In the genomic region with DNA sequence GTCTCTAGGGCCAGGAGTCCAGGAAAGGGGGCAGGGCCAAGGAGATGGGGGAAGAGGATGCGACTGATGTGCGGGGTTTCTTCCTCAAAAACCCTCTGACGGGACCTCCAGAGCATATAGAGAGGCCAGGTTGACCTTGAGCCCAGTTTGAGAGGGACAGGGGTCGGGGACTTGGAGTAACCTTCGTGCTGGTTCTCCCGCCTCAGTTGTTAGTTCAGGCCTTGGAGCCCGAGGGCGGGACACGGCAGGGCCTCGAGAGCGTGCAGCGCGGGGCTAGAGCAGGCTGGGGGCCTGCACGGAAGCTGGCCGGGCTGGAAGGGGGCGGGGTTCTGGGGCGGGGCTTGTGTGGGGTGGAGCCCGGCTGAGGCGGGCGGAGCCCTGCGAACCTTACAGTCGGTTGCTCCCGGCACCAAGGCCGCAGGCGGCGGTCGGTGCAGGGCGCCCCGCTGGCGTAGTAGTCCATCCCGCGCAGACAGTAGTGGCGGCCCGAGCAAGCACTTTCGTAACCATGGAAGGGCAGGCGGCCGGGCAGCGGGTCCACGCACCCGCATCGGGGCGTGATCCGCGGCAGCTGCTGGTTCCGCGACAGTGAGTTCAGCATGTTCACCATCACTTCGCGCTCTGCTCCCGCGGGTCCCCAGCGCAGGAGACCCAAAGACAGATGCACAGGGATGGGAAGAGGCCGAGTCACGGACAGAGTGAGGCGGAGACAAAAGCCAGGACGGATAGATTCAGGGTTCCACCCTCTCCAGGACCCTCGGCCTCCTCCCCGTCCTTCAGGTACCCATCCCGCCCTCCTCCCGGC, we compare ENCODE assay signal across 1 cellular context.
TF ChIP-seq lines count a peak whose summit lies in the region.

No MANE protein-coding gene starts in this region.

TF ChIP-seq in HepG2, 621 proteins besides CTCF, POLR2A, EP300 and RAD21 (continued from another document and continues in another):
- TF ChIP-seq, protein P1, sequence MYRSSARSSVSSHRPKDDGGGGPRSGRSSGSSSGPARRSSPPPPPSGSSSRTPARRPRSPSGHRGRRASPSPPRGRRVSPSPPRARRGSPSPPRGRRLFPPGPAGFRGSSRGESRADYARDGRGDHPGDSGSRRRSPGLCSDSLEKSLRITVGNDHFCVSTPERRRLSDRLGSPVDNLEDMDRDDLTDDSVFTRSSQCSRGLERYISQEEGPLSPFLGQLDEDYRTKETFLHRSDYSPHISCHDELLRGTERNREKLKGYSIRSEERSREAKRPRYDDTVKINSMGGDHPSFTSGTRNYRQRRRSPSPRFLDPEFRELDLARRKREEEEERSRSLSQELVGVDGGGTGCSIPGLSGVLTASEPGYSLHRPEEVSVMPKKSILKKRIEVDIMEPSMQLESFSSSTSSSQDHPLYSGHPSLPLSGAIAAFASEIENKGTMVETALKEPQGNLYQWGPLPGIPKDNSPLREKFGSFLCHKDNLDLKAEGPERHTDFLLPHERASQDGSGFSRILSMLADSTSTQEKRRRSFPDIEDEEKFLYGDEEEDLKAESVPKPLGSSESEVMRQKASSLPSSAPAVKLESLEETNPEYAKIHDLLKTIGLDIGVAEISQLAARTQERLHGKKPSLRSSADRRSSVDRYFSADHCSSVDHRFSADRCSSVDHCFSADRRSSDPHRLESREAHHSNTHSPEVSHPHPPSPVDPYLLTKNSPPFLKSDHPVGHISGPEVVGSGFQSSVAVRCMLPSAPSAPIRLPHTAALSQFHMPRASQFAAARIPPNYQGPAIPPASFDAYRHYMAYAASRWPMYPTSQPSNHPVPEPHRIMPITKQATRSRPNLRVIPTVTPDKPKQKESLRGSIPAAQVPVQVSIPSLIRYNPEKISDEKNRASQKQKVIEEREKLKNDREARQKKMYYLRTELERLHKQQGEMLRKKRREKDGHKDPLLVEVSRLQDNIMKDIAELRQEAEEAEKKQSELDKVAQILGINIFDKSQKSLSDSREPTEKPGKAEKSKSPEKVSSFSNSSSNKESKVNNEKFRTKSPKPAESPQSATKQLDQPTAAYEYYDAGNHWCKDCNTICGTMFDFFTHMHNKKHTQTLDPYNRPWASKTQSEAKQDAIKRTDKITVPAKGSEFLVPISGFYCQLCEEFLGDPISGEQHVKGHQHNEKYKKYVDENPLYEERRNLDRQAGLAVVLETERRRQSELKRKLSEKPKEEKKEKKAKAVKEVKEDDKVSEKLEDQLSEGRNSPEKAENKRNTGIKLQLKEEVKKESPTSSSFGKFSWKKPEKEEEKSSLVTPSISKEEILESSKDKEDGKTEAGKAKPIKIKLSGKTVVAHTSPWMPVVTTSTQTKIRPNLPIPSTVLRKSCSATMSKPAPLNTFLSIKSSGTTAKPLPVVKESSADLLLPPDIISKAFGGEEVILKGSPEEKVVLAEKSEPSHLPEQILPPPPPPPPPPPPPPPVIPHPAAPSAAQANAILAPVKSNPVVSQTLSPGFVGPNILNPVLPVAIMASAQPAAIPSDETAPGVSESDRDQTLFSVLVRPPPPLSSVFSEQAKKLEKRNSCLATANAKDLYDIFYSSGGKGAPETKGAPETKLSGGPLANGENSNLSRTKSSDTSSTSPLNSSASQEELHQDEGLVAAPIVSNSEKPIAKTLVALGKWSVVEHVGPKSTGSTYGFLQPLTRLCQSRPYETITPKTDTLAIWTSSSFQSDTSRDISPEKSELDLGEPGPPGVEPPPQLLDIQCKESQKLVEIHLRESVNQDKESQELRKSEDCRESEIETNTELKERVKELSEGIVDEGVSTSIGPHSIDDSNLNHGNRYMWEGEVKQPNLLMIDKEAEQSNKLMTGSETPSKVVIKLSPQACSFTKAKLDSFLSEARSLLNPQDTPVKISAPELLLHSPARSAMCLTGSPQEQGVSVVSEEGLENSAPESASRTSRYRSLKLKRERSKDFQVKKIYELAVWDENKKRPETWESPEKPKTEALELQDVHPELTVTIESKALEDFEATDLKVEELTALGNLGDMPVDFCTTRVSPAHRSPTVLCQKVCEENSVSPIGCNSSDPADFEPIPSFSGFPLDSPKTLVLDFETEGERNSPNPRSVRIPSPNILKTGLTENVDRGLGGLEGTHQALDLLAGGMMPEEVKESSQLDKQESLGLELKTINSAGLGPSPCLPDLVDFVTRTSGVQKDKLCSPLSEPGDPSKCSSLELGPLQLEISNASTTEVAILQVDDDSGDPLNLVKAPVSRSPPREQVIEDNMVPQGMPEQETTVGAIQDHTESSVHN (CRISPR knock-in tag; IDR thresholded peaks at IDR 0.05), result no peak
- TF ChIP-seq ZKSCAN5 (CRISPR knock-in tag; IDR thresholded peaks at IDR 0.05) (no peak), BCL6 (CRISPR knock-in tag; IDR thresholded peaks at IDR 0.05) (peak; percentile 54; the same call in 1 of the 2 replicates), HNRNPL (IDR thresholded peaks at IDR 0.05; ENCODE audit: low read depth, low read length) (no peak), ZNF121 (CRISPR knock-in tag; IDR thresholded peaks at IDR 0.05) (peak; percentile 40; the same call in 1 of the 2 replicates), STAG1 (CRISPR knock-in tag; IDR thresholded peaks at IDR 0.05) (peak; percentile 21; the same call in 1 of the 2 replicates), ARHGAP35 (CRISPR knock-in tag; IDR thresholded peaks at IDR 0.05; ENCODE audit: borderline replicate concordance) (no peak), ZNF816 (CRISPR knock-in tag; IDR thresholded peaks at IDR 0.05; ENCODE audit: borderline replicate concordance) (no peak), CBX1 (IDR thresholded peaks at IDR 0.05; ENCODE audit: low read depth) (no peak), ZNF441 (CRISPR knock-in tag; IDR thresholded peaks at IDR 0.05; ENCODE audit: borderline replicate concordance) (peak; percentile 77; the same call in 1 of the 2 replicates), SP2 (CRISPR knock-in tag; IDR thresholded peaks at IDR 0.05) (peak; percentile 57), ZNF136 (CRISPR knock-in tag; IDR thresholded peaks at IDR 0.05; ENCODE audit: low read depth) (no peak), ZNF773 (CRISPR knock-in tag; IDR thresholded peaks at IDR 0.05; ENCODE audit: borderline replicate concordance) (0 out of 2 replicates have a peak, but pooled peaks have one; percentile 50), NFE2L1 (CRISPR knock-in tag; IDR thresholded peaks at IDR 0.05; ENCODE audit: borderline replicate concordance) (no peak), ZNF616 (CRISPR knock-in tag; IDR thresholded peaks at IDR 0.05; ENCODE audit: low read depth) (peak; percentile 92), AGO2 (optimal IDR thresholded peaks at IDR 0.05; ENCODE audit: low read depth, low read length) (no peak), ZNF7 (CRISPR knock-in tag; IDR thresholded peaks at IDR 0.05) (no peak), ZNF543 (CRISPR knock-in tag; IDR thresholded peaks at IDR 0.05) (no peak), RBAK (CRISPR knock-in tag; IDR thresholded peaks at IDR 0.05) (no peak)
- TF ChIP-seq, protein P2, sequence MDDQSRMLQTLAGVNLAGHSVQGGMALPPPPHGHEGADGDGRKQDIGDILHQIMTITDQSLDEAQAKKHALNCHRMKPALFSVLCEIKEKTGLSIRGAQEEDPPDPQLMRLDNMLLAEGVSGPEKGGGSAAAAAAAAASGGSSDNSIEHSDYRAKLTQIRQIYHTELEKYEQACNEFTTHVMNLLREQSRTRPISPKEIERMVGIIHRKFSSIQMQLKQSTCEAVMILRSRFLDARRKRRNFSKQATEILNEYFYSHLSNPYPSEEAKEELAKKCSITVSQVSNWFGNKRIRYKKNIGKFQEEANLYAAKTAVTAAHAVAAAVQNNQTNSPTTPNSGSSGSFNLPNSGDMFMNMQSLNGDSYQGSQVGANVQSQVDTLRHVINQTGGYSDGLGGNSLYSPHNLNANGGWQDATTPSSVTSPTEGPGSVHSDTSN (CRISPR knock-in tag; IDR thresholded peaks at IDR 0.05; ENCODE audit: borderline replicate concordance), result no peak
- TF ChIP-seq, protein P3, sequence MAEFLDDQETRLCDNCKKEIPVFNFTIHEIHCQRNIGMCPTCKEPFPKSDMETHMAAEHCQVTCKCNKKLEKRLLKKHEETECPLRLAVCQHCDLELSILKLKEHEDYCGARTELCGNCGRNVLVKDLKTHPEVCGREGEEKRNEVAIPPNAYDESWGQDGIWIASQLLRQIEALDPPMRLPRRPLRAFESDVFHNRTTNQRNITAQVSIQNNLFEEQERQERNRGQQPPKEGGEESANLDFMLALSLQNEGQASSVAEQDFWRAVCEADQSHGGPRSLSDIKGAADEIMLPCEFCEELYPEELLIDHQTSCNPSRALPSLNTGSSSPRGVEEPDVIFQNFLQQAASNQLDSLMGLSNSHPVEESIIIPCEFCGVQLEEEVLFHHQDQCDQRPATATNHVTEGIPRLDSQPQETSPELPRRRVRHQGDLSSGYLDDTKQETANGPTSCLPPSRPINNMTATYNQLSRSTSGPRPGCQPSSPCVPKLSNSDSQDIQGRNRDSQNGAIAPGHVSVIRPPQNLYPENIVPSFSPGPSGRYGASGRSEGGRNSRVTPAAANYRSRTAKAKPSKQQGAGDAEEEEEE (CRISPR knock-in tag; IDR thresholded peaks at IDR 0.05; ENCODE audit: borderline replicate concordance), result no peak
- TF ChIP-seq, protein P4, sequence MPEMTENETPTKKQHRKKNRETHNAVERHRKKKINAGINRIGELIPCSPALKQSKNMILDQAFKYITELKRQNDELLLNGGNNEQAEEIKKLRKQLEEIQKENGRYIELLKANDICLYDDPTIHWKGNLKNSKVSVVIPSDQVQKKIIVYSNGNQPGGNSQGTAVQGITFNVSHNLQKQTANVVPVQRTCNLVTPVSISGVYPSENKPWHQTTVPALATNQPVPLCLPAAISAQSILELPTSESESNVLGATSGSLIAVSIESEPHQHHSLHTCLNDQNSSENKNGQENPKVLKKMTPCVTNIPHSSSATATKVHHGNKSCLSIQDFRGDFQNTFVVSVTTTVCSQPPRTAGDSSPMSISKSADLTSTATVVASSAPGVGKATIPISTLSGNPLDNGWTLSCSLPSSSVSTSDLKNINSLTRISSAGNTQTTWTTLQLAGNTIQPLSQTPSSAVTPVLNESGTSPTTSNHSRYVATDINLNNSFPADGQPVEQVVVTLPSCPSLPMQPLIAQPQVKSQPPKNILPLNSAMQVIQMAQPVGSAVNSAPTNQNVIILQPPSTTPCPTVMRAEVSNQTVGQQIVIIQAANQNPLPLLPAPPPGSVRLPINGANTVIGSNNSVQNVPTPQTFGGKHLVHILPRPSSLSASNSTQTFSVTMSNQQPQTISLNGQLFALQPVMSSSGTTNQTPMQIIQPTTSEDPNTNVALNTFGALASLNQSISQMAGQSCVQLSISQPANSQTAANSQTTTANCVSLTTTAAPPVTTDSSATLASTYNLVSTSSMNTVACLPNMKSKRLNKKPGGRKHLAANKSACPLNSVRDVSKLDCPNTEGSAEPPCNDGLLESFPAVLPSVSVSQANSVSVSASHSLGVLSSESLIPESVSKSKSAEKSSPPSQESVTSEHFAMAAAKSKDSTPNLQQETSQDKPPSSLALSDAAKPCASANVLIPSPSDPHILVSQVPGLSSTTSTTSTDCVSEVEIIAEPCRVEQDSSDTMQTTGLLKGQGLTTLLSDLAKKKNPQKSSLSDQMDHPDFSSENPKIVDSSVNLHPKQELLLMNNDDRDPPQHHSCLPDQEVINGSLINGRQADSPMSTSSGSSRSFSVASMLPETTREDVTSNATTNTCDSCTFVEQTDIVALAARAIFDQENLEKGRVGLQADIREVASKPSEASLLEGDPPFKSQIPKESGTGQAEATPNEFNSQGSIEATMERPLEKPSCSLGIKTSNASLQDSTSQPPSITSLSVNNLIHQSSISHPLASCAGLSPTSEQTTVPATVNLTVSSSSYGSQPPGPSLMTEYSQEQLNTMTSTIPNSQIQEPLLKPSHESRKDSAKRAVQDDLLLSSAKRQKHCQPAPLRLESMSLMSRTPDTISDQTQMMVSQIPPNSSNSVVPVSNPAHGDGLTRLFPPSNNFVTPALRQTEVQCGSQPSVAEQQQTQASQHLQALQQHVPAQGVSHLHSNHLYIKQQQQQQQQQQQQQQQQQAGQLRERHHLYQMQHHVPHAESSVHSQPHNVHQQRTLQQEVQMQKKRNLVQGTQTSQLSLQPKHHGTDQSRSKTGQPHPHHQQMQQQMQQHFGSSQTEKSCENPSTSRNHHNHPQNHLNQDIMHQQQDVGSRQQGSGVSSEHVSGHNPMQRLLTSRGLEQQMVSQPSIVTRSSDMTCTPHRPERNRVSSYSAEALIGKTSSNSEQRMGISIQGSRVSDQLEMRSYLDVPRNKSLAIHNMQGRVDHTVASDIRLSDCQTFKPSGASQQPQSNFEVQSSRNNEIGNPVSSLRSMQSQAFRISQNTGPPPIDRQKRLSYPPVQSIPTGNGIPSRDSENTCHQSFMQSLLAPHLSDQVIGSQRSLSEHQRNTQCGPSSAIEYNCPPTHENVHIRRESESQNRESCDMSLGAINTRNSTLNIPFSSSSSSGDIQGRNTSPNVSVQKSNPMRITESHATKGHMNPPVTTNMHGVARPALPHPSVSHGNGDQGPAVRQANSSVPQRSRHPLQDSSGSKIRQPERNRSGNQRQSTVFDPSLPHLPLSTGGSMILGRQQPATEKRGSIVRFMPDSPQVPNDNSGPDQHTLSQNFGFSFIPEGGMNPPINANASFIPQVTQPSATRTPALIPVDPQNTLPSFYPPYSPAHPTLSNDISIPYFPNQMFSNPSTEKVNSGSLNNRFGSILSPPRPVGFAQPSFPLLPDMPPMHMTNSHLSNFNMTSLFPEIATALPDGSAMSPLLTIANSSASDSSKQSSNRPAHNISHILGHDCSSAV (CRISPR knock-in tag; IDR thresholded peaks at IDR 0.05; ENCODE audit: borderline replicate concordance), result no peak
- TF ChIP-seq, protein P5, sequence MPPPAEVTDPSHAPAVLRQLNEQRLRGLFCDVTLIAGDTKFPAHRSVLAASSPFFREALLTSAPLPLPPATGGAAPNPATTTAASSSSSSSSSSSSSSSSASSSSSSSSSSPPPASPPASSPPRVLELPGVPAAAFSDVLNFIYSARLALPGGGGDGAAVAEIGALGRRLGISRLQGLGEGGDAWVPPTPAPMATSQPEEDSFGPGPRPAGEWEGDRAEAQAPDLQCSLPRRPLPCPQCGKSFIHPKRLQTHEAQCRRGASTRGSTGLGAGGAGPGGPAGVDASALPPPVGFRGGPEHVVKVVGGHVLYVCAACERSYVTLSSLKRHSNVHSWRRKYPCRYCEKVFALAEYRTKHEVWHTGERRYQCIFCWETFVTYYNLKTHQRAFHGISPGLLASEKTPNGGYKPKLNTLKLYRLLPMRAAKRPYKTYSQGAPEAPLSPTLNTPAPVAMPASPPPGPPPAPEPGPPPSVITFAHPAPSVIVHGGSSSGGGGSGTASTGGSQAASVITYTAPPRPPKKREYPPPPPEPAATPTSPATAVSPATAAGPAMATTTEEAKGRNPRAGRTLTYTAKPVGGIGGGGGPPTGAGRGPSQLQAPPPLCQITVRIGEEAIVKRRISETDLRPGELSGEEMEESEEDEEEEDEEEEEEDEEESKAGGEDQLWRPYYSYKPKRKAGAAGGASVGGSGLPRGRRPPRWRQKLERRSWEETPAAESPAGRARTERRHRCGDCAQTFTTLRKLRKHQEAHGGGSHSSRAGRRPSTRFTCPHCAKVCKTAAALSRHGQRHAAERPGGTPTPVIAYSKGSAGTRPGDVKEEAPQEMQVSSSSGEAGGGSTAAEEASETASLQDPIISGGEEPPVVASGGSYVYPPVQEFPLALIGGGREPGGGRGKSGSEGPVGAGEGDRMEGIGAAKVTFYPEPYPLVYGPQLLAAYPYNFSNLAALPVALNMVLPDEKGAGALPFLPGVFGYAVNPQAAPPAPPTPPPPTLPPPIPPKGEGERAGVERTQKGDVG (CRISPR knock-in tag; IDR thresholded peaks at IDR 0.05; ENCODE audit: borderline replicate concordance), result no peak; the same call in 1 of the 2 replicates
- TF ChIP-seq, protein P6, sequence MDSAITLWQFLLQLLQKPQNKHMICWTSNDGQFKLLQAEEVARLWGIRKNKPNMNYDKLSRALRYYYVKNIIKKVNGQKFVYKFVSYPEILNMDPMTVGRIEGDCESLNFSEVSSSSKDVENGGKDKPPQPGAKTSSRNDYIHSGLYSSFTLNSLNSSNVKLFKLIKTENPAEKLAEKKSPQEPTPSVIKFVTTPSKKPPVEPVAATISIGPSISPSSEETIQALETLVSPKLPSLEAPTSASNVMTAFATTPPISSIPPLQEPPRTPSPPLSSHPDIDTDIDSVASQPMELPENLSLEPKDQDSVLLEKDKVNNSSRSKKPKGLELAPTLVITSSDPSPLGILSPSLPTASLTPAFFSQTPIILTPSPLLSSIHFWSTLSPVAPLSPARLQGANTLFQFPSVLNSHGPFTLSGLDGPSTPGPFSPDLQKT (CRISPR knock-in tag; IDR thresholded peaks at IDR 0.05; ENCODE audit: borderline replicate concordance), result no peak
